ENCODE assay signal across 3 cellular contexts in the genomic region with DNA sequence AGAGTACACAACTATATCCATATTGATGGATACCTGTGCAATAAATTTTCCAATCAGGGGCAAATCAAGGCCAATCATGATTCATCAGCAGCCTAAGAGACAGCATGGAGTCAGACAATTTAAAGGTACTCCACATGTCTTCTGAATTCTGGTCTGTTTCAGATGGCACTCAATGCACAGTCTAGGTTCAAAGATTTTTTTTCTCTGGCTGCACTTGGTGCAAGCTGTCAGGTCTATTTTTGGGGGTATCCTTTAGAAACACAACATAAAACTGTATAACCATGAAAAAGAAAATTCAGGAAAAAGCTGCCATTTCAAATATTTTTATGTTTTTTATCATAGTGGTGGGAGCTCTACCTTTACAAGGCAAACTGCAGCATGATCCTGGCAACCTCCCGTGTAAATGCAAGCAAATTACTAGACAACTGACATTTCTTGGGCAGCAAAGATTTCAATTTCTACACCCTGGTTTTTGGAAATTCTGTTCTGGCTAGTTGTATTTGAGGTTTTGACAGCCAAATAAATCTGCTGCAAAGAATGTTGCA.
"Had no signal": no experiment of that assay in that cellular context is flagged by ENCODE, and none has a peak within 500 bp of the region (broad histone marks: within the 10 kb centered on the region; RNA-seq: fewer than 3 reads in every experiment).

No MANE protein-coding gene starts in this region.

- ATAC-seq: GM12878 had no signal

- DNase-seq: GDM1, GF-D8 had no signal

- H3K4me3 ChIP-seq: GM12878 had no signal
